Comparison of ENCODE assay signal across 3 cellular contexts in the genomic region with DNA sequence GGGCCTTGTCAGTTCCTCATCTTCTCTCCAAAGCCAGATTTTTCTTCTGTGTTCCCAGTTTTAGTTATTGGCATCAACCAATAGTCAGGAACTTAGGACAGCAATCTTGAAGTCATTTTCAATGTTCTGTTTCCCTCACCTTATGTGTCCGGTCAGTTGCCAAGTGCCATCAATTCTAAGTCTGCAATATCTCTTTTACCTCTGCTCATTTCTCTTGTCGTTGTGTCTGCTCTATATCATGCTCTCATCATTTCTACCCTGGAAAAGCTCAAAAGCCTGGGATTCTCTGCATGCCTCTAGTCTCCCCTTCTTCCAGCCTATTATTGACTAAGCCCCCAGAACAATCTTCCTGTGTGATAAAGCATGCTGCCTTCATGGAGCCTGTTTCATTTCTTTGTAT.
"Had no signal": no experiment of that assay in that cellular context is flagged by ENCODE, and none has a peak within 500 bp of the region (broad histone marks: within the 10 kb centered on the region; RNA-seq: fewer than 3 reads in every experiment).

No MANE protein-coding gene starts in this region.

- ATAC-seq: GM12878 had no signal

- DNase-seq: GDM1, GF-D8 had no signal

- H3K4me3 ChIP-seq: GM12878 had no signal
